8 cellular contexts compared by ENCODE assay signal in the genomic region with DNA sequence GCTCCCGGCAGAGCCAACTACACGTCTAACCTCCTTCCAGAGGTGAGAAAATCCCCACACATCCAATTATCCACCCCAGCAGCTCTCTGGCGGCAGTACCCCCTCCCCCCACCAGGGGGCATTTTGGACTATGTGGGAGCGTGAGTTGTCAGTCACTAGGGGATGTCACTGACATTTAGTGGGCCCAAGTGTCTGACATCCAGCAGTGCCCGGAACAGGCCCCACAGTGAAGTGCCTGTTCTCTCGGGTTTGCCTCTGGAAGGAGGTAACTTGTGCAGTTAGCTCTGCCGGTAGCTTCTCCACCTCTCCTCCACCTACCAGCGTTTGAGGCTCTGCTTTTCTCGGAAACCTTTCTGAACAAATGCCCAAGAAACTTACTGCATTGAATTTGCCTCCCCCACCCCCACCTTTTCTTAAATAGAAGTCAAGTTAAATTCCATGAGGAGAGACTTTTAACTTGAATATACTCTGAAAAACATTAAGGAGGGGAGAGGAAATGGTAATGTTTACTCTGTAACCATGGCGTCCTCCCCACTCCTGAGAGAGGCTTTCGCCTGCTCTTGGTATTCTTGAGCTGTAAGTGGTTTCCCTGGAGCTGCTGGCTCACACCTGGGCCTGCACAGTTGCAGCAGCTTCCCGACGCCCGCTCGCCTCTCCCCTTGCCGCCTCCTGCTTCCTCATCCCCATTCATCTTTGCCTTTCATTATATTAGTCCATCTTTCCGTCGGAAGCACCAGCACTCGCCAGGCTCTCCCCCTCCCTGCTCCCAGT.
DNase-seq lines count a peak whose midpoint lies in the region; ATAC-seq and TF ChIP-seq lines count a peak whose summit lies in the region.

No MANE protein-coding gene starts in this region.

- peak; percentile 50 for DNase-seq in GM06990 (ENCODE audit: extremely low read depth, insufficient read length)
- DNase-seq in NCI-H1105 treated with DMSO at 0.1 percent for 48 hours (lab: John Stamatoyannopoulos, UW): peak; percentile 81
- DNase-seq in T-helper 22 cell (ENCODE audit: low read depth): peak; percentile 19
- peak; percentile 76 for DNase-seq in astrocyte of the hippocampus (ENCODE audit: low read depth, low spot score)
- DNase-seq in iPS-NIHi7 (ENCODE audit: extremely low spot score): peak; percentile 81
- DNase-seq in stimulated activated CD4-positive, alpha-beta T cell treated with anti-CD3 and anti-CD28 coated beads, Interleukin-15, amount 100 ng/mL, for 1 hour (ENCODE audit: low read depth in 1 of 2, low spot score in 1 of 2): peak; percentile 48 to 64

- peak; percentile 93 for TF ChIP-seq CTCF in GM06990 (IDR thresholded peaks at IDR 0.05; ENCODE audit: insufficient read depth, low read length, poor library complexity, severe bottlenecking)

- ATAC-seq in GM21786 (IDR thresholded peaks at IDR 0.05; ENCODE audit: unreplicated experiment): no peak
- no peak for ATAC-seq in HG03378 (IDR thresholded peaks at IDR 0.05; ENCODE audit: unreplicated experiment)

- H3K27me3 ChIP-seq in GM06990 (replicated peaks; ENCODE audit: control insufficient read depth, insufficient read depth, low read length): no peaks in the 10 kb centered on the region

- H3K36me3 ChIP-seq in GM06990 (ENCODE audit: control insufficient read depth, insufficient read depth, low read length): no peaks in the 10 kb centered on the region; the same call in 1 of the 2 replicates

- H3K4me3 ChIP-seq in GM06990 (replicated peaks; ENCODE audit: low read depth, low read length): no peak overlapping the region

Comparison
In these comparisons a context has a peak if more than half of its experiments do, and no peak if none do; other contexts are left out.
1. DNase-seq: peak in every context shown above with its lines; median percentile 81 in NCI-H1105 treated with DMSO at 0.1 percent for 48 hours; 81 in iPS-NIHi7; 76 in astrocyte of the hippocampus; 56 in stimulated activated CD4-positive, alpha-beta T cell treated with anti-CD3 and anti-CD28 coated beads, Interleukin-15, amount 100 ng/mL, for 1 hour; 50 in GM06990; 19 in T-helper 22 cell.